19 cellular contexts compared by ENCODE assay signal in genomic region chr1:210841926-210842625, GRCh38.
"Had no signal": no experiment of that assay in that cellular context is flagged by ENCODE, and none has a peak within 500 bp of the region (broad histone marks: within the 10 kb centered on the region; RNA-seq: fewer than 3 reads in every experiment).

No MANE protein-coding gene starts in this region.

- H3K27ac ChIP-seq: gastrocnemius medialis, neutrophil, psoas muscle, skin epidermis, thoracic aorta, transverse colon had no signal

- FAIRE-seq: endometrium, kidney, urothelium cell line had no signal

- DNase-seq: effector memory CD4-positive, alpha-beta T cell; gastrocnemius medialis; immature natural killer cell; kidney; left colon; mammary epithelial cell; naive thymus-derived CD8-positive, alpha-beta T cell; psoas muscle; retina; stimulated activated CD4-positive, alpha-beta T cell treated with anti-CD3 and anti-CD28 coated beads, Interleukin-2, amount 100 ng/mL, for 24 hours; stimulated activated CD4-positive, alpha-beta T cell treated with anti-CD3 and anti-CD28 coated beads, Interleukin-4, amount 100 ng/mL, for 4 hours; stimulated activated naive B cell treated with anti-CD40 and anti-IgM and Interleukin-4, amounts not matched to agents 10 μg/mL and 1 μg/mL and 100 μg/mL, for 72 hours; stimulated activated naive CD8-positive, alpha-beta T cell treated with anti-CD3 and anti-CD28 coated beads, Interleukin-15, amount 100 ng/mL, for 72 hours; transverse colon had no signal
